In the genomic region with DNA sequence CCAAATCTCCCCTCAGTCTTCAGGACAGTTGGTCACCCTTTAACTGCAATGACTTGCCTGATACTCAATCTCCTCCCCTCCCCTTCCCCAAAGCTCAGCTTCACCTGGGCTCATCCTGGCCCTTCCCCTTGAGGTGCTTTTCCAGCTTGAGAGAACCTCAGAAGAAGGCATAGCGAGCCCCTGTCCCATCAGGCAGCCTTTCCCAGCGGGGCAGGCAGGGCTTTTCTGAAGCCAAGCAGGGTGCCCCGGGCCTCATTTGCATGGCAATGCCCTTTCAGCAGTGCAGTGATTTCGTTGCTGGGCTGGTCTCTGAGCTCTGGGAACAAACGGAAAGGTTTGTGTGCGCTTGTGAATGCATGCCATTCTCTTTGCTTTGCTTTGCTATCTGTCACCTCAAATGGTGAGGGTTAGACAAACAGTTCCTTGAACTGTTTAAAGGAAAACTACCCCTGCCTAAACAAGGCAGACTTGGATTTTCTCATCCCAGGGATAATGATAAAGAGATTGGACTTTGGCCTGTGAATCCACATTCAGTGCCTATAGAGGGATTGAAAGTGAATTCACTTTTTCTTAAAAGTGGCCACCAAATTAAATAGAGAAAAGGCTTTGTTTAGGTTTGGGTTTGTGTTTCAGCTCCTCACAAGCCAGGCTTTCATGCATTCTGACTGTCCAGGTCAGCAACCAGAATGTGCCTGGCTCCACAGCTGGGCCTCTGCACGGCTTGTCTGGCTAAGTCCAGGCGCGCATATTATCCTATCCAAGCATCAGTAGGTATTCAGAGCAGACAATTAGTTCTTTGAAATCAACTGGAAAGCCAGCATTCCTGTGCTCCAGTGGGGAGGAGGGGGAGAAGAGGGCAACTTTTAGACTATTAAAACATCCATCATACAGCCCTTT, we compare ENCODE assay signal across 1 cellular context.
TF ChIP-seq lines count a peak whose summit lies in the region.

No MANE protein-coding gene starts in this region.

TF ChIP-seq in WTC11, 78 proteins besides CTCF, POLR2A, EP300 and RAD21 (continues in another document):
- TF ChIP-seq ZNF425 (CRISPR knock-in tag; conservative IDR thresholded peaks at IDR 0.05) (peak; percentile 78), ARID4B (CRISPR knock-in tag; IDR thresholded peaks at IDR 0.05; ENCODE audit: borderline replicate concordance) (0 out of 2 replicates have a peak, but pooled peaks have one; percentile 54), ELF4 (CRISPR knock-in tag; IDR thresholded peaks at IDR 0.05; ENCODE audit: low read depth) (no peak), ZBTB43 (CRISPR knock-in tag; IDR thresholded peaks at IDR 0.05) (peak; percentile 65; the same call in 1 of the 2 replicates), NFE2L1 (CRISPR knock-in tag; IDR thresholded peaks at IDR 0.05) (0 out of 2 replicates have a peak, but pooled peaks have one; percentile 42), NR1H2 (CRISPR knock-in tag; IDR thresholded peaks at IDR 0.05) (no peak), ZBTB21 (CRISPR knock-in tag; IDR thresholded peaks at IDR 0.05; ENCODE audit: borderline replicate concordance) (peak; percentile 69; the same call in 1 of the 2 replicates), FOXP1 (CRISPR knock-in tag; IDR thresholded peaks at IDR 0.05; ENCODE audit: borderline replicate concordance) (peak; percentile 86), ZNF396 (CRISPR knock-in tag; IDR thresholded peaks at IDR 0.05; ENCODE audit: borderline replicate concordance) (peak; percentile 97; the same call in 1 of the 2 replicates), PRRX2 (CRISPR knock-in tag; IDR thresholded peaks at IDR 0.05) (peak; percentile 95), ATF1 (CRISPR knock-in tag; IDR thresholded peaks at IDR 0.05) (no peak), ZNF121 (CRISPR knock-in tag; IDR thresholded peaks at IDR 0.05) (peak; percentile 87), E2F1 (CRISPR knock-in tag; IDR thresholded peaks at IDR 0.05) (no peak), TEAD1 (CRISPR knock-in tag; IDR thresholded peaks at IDR 0.05) (peak; percentile 96), NFYB (CRISPR knock-in tag; conservative IDR thresholded peaks at IDR 0.05; ENCODE audit: low read depth) (no peak), ZNF232 (CRISPR knock-in tag; IDR thresholded peaks at IDR 0.05) (peak; percentile 81; the same call in 1 of the 2 replicates), HMGA2 (CRISPR knock-in tag; IDR thresholded peaks at IDR 0.05) (0 out of 2 replicates have a peak, but pooled peaks have one; percentile 25), GTF2I (CRISPR knock-in tag; conservative IDR thresholded peaks at IDR 0.05) (peak; percentile 2; the same call in 1 of the 2 replicates), FOXK1 (CRISPR knock-in tag; IDR thresholded peaks at IDR 0.05) (peak; percentile 91; the same call in 1 of the 2 replicates), AR (CRISPR knock-in tag; IDR thresholded peaks at IDR 0.05) (peak; percentile 71; the same call in 1 of the 2 replicates), ZNF263 (CRISPR knock-in tag; IDR thresholded peaks at IDR 0.05; ENCODE audit: low read depth) (no peak), MXD4 (CRISPR knock-in tag; IDR thresholded peaks at IDR 0.05; ENCODE audit: borderline replicate concordance) (peak; percentile 97), ZNF416 (CRISPR knock-in tag; IDR thresholded peaks at IDR 0.05) (peak; percentile 82; the same call in 1 of the 2 replicates), SP1 (CRISPR knock-in tag; conservative IDR thresholded peaks at IDR 0.05) (peak; percentile 79), RELA (CRISPR knock-in tag; IDR thresholded peaks at IDR 0.05; ENCODE audit: borderline replicate concordance) (no peak), NFATC4 (CRISPR knock-in tag; IDR thresholded peaks at IDR 0.05) (peak; percentile 69; the same call in 1 of the 2 replicates), SMAD3 (CRISPR knock-in tag; IDR thresholded peaks at IDR 0.05; ENCODE audit: borderline replicate concordance) (peak; percentile 85; the same call in 1 of the 2 replicates)
- TF ChIP-seq, protein P1, sequence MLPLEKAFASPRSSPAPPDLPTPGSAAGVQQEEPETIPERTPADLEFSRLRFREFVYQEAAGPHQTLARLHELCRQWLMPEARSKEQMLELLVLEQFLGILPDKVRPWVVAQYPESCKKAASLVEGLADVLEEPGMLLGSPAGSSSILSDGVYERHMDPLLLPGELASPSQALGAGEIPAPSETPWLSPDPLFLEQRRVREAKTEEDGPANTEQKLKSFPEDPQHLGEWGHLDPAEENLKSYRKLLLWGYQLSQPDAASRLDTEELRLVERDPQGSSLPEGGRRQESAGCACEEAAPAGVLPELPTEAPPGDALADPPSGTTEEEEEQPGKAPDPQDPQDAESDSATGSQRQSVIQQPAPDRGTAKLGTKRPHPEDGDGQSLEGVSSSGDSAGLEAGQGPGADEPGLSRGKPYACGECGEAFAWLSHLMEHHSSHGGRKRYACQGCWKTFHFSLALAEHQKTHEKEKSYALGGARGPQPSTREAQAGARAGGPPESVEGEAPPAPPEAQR (CRISPR knock-in tag; IDR thresholded peaks at IDR 0.05) = peak; percentile 99
- TF ChIP-seq, protein P2, sequence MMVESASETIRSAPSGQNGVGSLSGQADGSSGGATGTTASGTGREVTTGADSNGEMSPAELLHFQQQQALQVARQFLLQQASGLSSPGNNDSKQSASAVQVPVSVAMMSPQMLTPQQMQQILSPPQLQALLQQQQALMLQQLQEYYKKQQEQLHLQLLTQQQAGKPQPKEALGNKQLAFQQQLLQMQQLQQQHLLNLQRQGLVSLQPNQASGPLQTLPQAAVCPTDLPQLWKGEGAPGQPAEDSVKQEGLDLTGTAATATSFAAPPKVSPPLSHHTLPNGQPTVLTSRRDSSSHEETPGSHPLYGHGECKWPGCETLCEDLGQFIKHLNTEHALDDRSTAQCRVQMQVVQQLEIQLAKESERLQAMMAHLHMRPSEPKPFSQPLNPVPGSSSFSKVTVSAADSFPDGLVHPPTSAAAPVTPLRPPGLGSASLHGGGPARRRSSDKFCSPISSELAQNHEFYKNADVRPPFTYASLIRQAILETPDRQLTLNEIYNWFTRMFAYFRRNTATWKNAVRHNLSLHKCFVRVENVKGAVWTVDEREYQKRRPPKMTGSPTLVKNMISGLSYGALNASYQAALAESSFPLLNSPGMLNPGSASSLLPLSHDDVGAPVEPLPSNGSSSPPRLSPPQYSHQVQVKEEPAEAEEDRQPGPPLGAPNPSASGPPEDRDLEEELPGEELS (CRISPR knock-in tag; IDR thresholded peaks at IDR 0.05) = peak; percentile 76; the same call in 1 of the 2 replicates
- TF ChIP-seq, protein P3, sequence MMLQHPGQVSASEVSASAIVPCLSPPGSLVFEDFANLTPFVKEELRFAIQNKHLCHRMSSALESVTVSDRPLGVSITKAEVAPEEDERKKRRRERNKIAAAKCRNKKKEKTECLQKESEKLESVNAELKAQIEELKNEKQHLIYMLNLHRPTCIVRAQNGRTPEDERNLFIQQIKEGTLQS (CRISPR knock-in tag; conservative IDR thresholded peaks at IDR 0.05) = no peak
- TF ChIP-seq, protein P4, sequence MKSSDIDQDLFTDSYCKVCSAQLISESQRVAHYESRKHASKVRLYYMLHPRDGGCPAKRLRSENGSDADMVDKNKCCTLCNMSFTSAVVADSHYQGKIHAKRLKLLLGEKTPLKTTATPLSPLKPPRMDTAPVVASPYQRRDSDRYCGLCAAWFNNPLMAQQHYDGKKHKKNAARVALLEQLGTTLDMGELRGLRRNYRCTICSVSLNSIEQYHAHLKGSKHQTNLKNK (CRISPR knock-in tag; IDR thresholded peaks at IDR 0.05) = 0 out of 2 replicates have a peak, but pooled peaks have one; percentile 37
- TF ChIP-seq, protein P5, sequence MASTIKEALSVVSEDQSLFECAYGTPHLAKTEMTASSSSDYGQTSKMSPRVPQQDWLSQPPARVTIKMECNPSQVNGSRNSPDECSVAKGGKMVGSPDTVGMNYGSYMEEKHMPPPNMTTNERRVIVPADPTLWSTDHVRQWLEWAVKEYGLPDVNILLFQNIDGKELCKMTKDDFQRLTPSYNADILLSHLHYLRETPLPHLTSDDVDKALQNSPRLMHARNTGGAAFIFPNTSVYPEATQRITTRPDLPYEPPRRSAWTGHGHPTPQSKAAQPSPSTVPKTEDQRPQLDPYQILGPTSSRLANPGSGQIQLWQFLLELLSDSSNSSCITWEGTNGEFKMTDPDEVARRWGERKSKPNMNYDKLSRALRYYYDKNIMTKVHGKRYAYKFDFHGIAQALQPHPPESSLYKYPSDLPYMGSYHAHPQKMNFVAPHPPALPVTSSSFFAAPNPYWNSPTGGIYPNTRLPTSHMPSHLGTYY (CRISPR knock-in tag; IDR thresholded peaks at IDR 0.05) = peak; percentile 95
- TF ChIP-seq, protein P6, sequence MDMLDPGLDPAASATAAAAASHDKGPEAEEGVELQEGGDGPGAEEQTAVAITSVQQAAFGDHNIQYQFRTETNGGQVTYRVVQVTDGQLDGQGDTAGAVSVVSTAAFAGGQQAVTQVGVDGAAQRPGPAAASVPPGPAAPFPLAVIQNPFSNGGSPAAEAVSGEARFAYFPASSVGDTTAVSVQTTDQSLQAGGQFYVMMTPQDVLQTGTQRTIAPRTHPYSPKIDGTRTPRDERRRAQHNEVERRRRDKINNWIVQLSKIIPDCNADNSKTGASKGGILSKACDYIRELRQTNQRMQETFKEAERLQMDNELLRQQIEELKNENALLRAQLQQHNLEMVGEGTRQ (CRISPR knock-in tag; IDR thresholded peaks at IDR 0.05) = peak; percentile 42; the same call in 1 of the 2 replicates
